In genomic region chr12:27193854-27194544, GRCh38 we compare ENCODE assay signal across 10 cellular contexts. TPM values are rescaled to one million over a fixed set of nuclear protein-coding genes. Genes with fewer than 3 reads are reported as not detected.
DNase-seq lines count a peak whose midpoint lies in the region; ATAC-seq and TF ChIP-seq lines count a peak whose summit lies in the region.
"Had no signal": no experiment of that assay in that cellular context is flagged by ENCODE, and none has a peak within 500 bp of the region (broad histone marks: within the 10 kb centered on the region; RNA-seq: fewer than 3 reads in every experiment).

No MANE protein-coding gene starts in this region.

- H3K4me3 ChIP-seq in AG10803 (ENCODE audit: low read length) (no peak overlapping the region), SJSA1 (no peak overlapping the region), fibroblast of pulmonary artery (replicated peaks; ENCODE audit: low read depth, low read length) (no peak overlapping the region), muscle layer of colon (ENCODE audit: low read depth in 1 of 2, low read length in 2 of 2) (no peak overlapping the region)

- no peaks in the 10 kb centered on the region for H3K9me3 ChIP-seq in SJSA1 (replicated peaks)
- H3K9me3 ChIP-seq in muscle layer of colon (ENCODE audit: low read length): no peaks in the 10 kb centered on the region

- H3K27me3 ChIP-seq in SJSA1 (replicated peaks) (no peaks in the 10 kb centered on the region), muscle layer of colon (ENCODE audit: control insufficient read depth in 1 of 2, insufficient read depth in 2 of 2, low read length in 2 of 2) (no peaks in the 10 kb centered on the region)

- H3K9ac ChIP-seq in muscle layer of colon (ENCODE audit: low read length): peak overlapping the region; percentile 22

- H3K36me3 ChIP-seq in SJSA1: no peaks in the 10 kb centered on the region
- H3K36me3 ChIP-seq in muscle layer of colon (ENCODE audit: insufficient read depth, low read length): no peaks in the 10 kb centered on the region

- H3K27ac ChIP-seq in SJSA1 (peak overlapping the region; percentile 53), muscle layer of colon (ENCODE audit: low read depth, low read length) (peak overlapping the region; percentile 73)
- H3K27ac ChIP-seq: C4-2B had no signal

- TF ChIP-seq CTCF in AG10803 (conservative IDR thresholded peaks at IDR 0.05; ENCODE audit: low read length): no peak
- TF ChIP-seq CTCF in fibroblast of pulmonary artery (IDR thresholded peaks at IDR 0.05; ENCODE audit: low read length, missing control alignments): peak; percentile 10

- DNase-seq in AG10803 (ENCODE audit: low read depth) (peak; percentile 90), SJSA1 (ENCODE audit: low read depth in 1 of 2, low spot score in 2 of 2) (peak; percentile 69 to 72), fibroblast of pulmonary artery (ENCODE audit: low read depth) (peak; percentile 92), OCI-M1 (lab: John Stamatoyannopoulos, UW) (no peak)
- DNase-seq: activated CD8-positive, alpha-beta T cell treated with anti-CD3 and anti-CD28 coated beads for 36 hours had no signal

- no peak for ATAC-seq in GM21360 (IDR thresholded peaks at IDR 0.05; ENCODE audit: unreplicated experiment)
- no peak for ATAC-seq in HG02678 (IDR thresholded peaks at IDR 0.05; ENCODE audit: unreplicated experiment)
- no peak for ATAC-seq in GM21737 (IDR thresholded peaks at IDR 0.05; ENCODE audit: unreplicated experiment)
- ATAC-seq: activated CD8-positive, alpha-beta T cell treated with anti-CD3 and anti-CD28 coated beads for 36 hours had no signal

- H3K4me1 ChIP-seq in SJSA1 (replicated peaks) (peaks cover 54% of the 10 kb centered on the region), muscle layer of colon (ENCODE audit: insufficient read depth, low read length) (peaks cover 66% of the 10 kb centered on the region)

RNA-seq across cellular contexts. Expression of gene STK38L, which starts 50.1 kb away (rescaled TPM):
- total RNA-seq in SJSA1 (2014; rRNA removed; shearing (Covaris generic)): 39.4 and 46.4 TPM in 2 replicates
